ENCODE assay signal across 8 cellular contexts in genomic region chr10:132458595-132459251, GRCh38.
A peak's percentile ranks its signal among the peaks of the same experiment; 100 is the strongest.
DNase-seq lines count a peak whose midpoint lies in the region; ATAC-seq and TF ChIP-seq lines count a peak whose summit lies in the region.

No MANE protein-coding gene starts in this region.

- H3K27me3 ChIP-seq in Peyer's patch: no peaks in the 10 kb centered on the region

- peak; percentile 55 for ATAC-seq in GM21529 (IDR thresholded peaks at IDR 0.05; ENCODE audit: unreplicated experiment)
- peak; percentile 58 for ATAC-seq in sciatic nerve

- intact Hi-C loops in head of caudate nucleus (cut with DNase I): loop anchor here (2.0 kb wide), 1 partner anchor 178 kb away; no protein-coding TSS in a partner anchor
- intact Hi-C loops in sciatic nerve (cut with DNase I): no loop called here

- H3K36me3 ChIP-seq in Peyer's patch: no peaks in the 10 kb centered on the region

- peak; percentile 52 to 63 for TF ChIP-seq POLR2A in Peyer's patch (IDR thresholded peaks at IDR 0.05)

- H3K9me3 ChIP-seq in Peyer's patch: no peaks in the 10 kb centered on the region

- peaks cover 5 to 74% (median 13%) of the 10 kb centered on the region in 4 donors for H3K4me1 ChIP-seq in Peyer's patch

- H3K27ac ChIP-seq in Peyer's patch: peak overlapping the region; percentile 38 to 99 (median 90)

- peak overlapping the region in 2 of 4 donors; percentile 15 to 28 for H3K4me3 ChIP-seq in Peyer's patch

- DNase-seq in C1 segment of cervical spinal cord (lab: John Stamatoyannopoulos, UW) (peak in 9 of 14 donors; percentile 21 to 69 (median 49)), Peyer's patch (peak; percentile 68 to 89 (median 88)), activated gamma-delta T cell treated with Interleukin-2 at 50 U/mL for 16 hours (peak; percentile 65), head of caudate nucleus (peak in 41 of 42 donors; percentile 38 to 88 (median 71)), sciatic nerve (ENCODE audit: low spot score) (peak; percentile 79), NCI-H1105 treated with DMSO at 0.1 percent for 48 hours (lab: John Stamatoyannopoulos, UW) (no peak), NCI-H1105 (lab: John Stamatoyannopoulos, UW) (no peak)

- peak; percentile 68 to 98 (median 96) for TF ChIP-seq CTCF in Peyer's patch (IDR thresholded peaks at IDR 0.05)

Comparison
In these comparisons a context has a peak if more than half of its experiments do, and no peak if none do; other contexts are left out.
1. DNase-seq: peak in C1 segment of cervical spinal cord (9 of 14), Peyer's patch (3 of 3), activated gamma-delta T cell treated with Interleukin-2 at 50 U/mL for 16 hours (single experiment), head of caudate nucleus (41 of 42) and sciatic nerve (single experiment); none in NCI-H1105 treated with DMSO at 0.1 percent for 48 hours (single experiment) and NCI-H1105 (single experiment).